1 cellular context compared by ENCODE assay signal in the genomic region with DNA sequence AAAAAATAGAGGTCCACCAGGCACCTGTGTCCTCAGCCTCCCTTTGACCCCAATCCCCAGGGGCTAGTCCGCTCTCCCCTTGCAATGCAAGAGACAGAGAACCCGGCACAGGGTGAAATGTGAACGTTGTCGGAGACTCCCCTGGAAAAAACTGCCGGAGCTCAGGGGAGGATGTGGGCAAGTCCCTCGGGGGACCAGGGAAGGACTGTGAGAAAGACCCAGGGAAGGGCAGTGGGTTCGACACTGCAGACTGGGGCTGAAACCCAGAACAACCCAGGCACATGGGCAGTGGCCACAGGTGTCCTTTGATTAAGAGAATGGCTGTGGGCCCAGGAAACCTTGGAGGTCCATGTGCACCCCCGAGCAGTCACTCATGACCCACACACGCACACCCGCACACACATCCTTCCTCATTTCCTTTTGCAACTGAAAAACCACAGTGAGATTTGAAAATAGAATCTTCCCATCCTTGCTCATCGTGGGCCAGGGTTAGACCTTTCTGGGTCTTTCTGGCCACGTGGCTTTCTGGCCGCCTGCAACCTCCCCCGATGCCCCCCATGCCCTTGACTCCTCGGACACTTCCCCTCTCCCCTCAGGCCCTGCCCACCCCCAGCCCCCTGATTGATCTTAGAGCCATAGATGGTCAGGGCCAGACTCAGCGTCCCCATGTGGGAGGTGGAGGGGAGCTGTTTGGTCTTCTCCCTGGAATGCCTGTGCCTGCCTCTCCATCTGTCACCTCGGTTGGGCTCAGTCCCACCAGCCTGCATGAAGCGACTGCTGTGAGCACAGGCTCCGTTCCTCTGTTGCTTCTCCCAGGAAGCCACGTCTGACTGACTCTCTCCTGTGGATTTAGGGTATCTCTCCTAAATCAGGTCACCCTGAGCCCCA.
A peak's percentile ranks its signal among the peaks of the same experiment; 100 is the strongest.
TF ChIP-seq lines count a peak whose summit lies in the region.

No MANE protein-coding gene starts in this region.

TF ChIP-seq in GM12878, 131 proteins besides CTCF, POLR2A, EP300 and RAD21 (continued from another document and continues in another):
- TF ChIP-seq, protein P1, sequence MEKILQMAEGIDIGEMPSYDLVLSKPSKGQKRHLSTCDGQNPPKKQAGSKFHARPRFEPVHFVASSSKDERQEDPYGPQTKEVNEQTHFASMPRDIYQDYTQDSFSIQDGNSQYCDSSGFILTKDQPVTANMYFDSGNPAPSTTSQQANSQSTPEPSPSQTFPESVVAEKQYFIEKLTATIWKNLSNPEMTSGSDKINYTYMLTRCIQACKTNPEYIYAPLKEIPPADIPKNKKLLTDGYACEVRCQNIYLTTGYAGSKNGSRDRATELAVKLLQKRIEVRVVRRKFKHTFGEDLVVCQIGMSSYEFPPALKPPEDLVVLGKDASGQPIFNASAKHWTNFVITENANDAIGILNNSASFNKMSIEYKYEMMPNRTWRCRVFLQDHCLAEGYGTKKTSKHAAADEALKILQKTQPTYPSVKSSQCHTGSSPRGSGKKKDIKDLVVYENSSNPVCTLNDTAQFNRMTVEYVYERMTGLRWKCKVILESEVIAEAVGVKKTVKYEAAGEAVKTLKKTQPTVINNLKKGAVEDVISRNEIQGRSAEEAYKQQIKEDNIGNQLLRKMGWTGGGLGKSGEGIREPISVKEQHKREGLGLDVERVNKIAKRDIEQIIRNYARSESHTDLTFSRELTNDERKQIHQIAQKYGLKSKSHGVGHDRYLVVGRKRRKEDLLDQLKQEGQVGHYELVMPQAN (conservative IDR thresholded peaks at IDR 0.05), result no peak
- TF ChIP-seq RCOR1 (conservative IDR thresholded peaks at IDR 0.05; ENCODE audit: low read depth, low read length), result no peak
- no peak for TF ChIP-seq CHD2 (IDR thresholded peaks at IDR 0.05; ENCODE audit: borderline replicate concordance, low read depth, low read length)
- no peak for TF ChIP-seq BRCA1 (IDR thresholded peaks at IDR 0.05; ENCODE audit: low read depth, low read length)
- TF ChIP-seq, protein P2, sequence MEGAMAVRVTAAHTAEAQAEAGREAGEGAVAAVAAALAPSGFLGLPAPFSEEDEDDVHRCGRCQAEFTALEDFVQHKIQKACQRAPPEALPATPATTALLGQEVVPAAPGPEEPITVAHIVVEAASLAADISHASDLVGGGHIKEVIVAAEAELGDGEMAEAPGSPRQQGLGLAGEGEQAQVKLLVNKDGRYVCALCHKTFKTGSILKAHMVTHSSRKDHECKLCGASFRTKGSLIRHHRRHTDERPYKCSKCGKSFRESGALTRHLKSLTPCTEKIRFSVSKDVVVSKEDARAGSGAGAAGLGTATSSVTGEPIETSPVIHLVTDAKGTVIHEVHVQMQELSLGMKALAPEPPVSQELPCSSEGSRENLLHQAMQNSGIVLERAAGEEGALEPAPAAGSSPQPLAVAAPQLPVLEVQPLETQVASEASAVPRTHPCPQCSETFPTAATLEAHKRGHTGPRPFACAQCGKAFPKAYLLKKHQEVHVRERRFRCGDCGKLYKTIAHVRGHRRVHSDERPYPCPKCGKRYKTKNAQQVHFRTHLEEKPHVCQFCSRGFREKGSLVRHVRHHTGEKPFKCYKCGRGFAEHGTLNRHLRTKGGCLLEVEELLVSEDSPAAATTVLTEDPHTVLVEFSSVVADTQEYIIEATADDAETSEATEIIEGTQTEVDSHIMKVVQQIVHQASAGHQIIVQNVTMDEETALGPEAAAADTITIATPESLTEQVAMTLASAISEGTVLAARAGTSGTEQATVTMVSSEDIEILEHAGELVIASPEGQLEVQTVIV (IDR thresholded peaks at IDR 0.05; ENCODE audit: borderline replicate concordance, partially characterized antibody), result no peak
- peak in 1 of 2 experiments; percentile 79; a peak in 2 of 4 replicates for TF ChIP-seq ETV6 (conservative IDR thresholded peaks at IDR 0.05 in 1 of 2, IDR thresholded peaks at IDR 0.05 in 1 of 2; ENCODE audit: borderline replicate concordance in 1 of 2, low read depth in 1 of 2)
- TF ChIP-seq NR2F1 (conservative IDR thresholded peaks at IDR 0.05), result peak; percentile 87
- TF ChIP-seq, protein P3, sequence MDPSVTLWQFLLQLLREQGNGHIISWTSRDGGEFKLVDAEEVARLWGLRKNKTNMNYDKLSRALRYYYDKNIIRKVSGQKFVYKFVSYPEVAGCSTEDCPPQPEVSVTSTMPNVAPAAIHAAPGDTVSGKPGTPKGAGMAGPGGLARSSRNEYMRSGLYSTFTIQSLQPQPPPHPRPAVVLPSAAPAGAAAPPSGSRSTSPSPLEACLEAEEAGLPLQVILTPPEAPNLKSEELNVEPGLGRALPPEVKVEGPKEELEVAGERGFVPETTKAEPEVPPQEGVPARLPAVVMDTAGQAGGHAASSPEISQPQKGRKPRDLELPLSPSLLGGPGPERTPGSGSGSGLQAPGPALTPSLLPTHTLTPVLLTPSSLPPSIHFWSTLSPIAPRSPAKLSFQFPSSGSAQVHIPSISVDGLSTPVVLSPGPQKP (IDR thresholded peaks at IDR 0.05; ENCODE audit: low read depth, low read length), result no peak
- TF ChIP-seq, protein P4, sequence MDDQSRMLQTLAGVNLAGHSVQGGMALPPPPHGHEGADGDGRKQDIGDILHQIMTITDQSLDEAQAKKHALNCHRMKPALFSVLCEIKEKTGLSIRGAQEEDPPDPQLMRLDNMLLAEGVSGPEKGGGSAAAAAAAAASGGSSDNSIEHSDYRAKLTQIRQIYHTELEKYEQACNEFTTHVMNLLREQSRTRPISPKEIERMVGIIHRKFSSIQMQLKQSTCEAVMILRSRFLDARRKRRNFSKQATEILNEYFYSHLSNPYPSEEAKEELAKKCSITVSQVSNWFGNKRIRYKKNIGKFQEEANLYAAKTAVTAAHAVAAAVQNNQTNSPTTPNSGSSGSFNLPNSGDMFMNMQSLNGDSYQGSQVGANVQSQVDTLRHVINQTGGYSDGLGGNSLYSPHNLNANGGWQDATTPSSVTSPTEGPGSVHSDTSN (IDR thresholded peaks at IDR 0.05; ENCODE audit: insufficient replicate concordance, low read depth, low read length), result peak; percentile 68
- no peak for TF ChIP-seq NRF1 (conservative IDR thresholded peaks at IDR 0.05; ENCODE audit: low read depth, low read length)
- no peak for TF ChIP-seq HDAC2 (IDR thresholded peaks at IDR 0.05)
- TF ChIP-seq KLF5 (IDR thresholded peaks at IDR 0.05; ENCODE audit: partially characterized antibody), result peak; percentile 26
- TF ChIP-seq CEBPB (IDR thresholded peaks at IDR 0.05; ENCODE audit: borderline replicate concordance in 1 of 2, low read depth in 2 of 2, low read length in 2 of 2), result no peak
- peak; percentile 83; the same call in 1 of the 2 replicates for TF ChIP-seq POLR2AphosphoS5 (IDR thresholded peaks at IDR 0.05; ENCODE audit: low read length)
- no peak for TF ChIP-seq ZNF24 (IDR thresholded peaks at IDR 0.05)
- no peak for TF ChIP-seq FOXM1 (IDR thresholded peaks at IDR 0.05; ENCODE audit: low read depth, low read length)
- TF ChIP-seq RFX5 (IDR thresholded peaks at IDR 0.05; ENCODE audit: low read depth, low read length), result no peak
- TF ChIP-seq, protein P5, sequence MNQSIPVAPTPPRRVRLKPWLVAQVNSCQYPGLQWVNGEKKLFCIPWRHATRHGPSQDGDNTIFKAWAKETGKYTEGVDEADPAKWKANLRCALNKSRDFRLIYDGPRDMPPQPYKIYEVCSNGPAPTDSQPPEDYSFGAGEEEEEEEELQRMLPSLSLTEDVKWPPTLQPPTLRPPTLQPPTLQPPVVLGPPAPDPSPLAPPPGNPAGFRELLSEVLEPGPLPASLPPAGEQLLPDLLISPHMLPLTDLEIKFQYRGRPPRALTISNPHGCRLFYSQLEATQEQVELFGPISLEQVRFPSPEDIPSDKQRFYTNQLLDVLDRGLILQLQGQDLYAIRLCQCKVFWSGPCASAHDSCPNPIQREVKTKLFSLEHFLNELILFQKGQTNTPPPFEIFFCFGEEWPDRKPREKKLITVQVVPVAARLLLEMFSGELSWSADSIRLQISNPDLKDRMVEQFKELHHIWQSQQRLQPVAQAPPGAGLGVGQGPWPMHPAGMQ (IDR thresholded peaks at IDR 0.05; ENCODE audit: borderline replicate concordance), result no peak
- no peak for TF ChIP-seq EGR1 (IDR thresholded peaks at IDR 0.05; ENCODE audit: borderline replicate concordance in 1 of 2, low read depth in 2 of 2, low read length in 2 of 2)
- no peak for TF ChIP-seq MTA3 (IDR thresholded peaks at IDR 0.05; ENCODE audit: borderline replicate concordance, low read length)
- TF ChIP-seq PAX5 (IDR thresholded peaks at IDR 0.05; ENCODE audit: borderline replicate concordance, low read depth, low read length), result peak; percentile 88
- TF ChIP-seq, protein P6, sequence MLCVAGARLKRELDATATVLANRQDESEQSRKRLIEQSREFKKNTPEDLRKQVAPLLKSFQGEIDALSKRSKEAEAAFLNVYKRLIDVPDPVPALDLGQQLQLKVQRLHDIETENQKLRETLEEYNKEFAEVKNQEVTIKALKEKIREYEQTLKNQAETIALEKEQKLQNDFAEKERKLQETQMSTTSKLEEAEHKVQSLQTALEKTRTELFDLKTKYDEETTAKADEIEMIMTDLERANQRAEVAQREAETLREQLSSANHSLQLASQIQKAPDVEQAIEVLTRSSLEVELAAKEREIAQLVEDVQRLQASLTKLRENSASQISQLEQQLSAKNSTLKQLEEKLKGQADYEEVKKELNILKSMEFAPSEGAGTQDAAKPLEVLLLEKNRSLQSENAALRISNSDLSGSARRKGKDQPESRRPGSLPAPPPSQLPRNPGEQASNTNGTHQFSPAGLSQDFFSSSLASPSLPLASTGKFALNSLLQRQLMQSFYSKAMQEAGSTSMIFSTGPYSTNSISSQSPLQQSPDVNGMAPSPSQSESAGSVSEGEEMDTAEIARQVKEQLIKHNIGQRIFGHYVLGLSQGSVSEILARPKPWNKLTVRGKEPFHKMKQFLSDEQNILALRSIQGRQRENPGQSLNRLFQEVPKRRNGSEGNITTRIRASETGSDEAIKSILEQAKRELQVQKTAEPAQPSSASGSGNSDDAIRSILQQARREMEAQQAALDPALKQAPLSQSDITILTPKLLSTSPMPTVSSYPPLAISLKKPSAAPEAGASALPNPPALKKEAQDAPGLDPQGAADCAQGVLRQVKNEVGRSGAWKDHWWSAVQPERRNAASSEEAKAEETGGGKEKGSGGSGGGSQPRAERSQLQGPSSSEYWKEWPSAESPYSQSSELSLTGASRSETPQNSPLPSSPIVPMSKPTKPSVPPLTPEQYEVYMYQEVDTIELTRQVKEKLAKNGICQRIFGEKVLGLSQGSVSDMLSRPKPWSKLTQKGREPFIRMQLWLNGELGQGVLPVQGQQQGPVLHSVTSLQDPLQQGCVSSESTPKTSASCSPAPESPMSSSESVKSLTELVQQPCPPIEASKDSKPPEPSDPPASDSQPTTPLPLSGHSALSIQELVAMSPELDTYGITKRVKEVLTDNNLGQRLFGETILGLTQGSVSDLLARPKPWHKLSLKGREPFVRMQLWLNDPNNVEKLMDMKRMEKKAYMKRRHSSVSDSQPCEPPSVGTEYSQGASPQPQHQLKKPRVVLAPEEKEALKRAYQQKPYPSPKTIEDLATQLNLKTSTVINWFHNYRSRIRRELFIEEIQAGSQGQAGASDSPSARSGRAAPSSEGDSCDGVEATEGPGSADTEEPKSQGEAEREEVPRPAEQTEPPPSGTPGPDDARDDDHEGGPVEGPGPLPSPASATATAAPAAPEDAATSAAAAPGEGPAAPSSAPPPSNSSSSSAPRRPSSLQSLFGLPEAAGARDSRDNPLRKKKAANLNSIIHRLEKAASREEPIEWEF (IDR thresholded peaks at IDR 0.05; ENCODE audit: insufficient replicate concordance, low read depth, low read length), result peak; percentile 96
- TF ChIP-seq, protein P7, sequence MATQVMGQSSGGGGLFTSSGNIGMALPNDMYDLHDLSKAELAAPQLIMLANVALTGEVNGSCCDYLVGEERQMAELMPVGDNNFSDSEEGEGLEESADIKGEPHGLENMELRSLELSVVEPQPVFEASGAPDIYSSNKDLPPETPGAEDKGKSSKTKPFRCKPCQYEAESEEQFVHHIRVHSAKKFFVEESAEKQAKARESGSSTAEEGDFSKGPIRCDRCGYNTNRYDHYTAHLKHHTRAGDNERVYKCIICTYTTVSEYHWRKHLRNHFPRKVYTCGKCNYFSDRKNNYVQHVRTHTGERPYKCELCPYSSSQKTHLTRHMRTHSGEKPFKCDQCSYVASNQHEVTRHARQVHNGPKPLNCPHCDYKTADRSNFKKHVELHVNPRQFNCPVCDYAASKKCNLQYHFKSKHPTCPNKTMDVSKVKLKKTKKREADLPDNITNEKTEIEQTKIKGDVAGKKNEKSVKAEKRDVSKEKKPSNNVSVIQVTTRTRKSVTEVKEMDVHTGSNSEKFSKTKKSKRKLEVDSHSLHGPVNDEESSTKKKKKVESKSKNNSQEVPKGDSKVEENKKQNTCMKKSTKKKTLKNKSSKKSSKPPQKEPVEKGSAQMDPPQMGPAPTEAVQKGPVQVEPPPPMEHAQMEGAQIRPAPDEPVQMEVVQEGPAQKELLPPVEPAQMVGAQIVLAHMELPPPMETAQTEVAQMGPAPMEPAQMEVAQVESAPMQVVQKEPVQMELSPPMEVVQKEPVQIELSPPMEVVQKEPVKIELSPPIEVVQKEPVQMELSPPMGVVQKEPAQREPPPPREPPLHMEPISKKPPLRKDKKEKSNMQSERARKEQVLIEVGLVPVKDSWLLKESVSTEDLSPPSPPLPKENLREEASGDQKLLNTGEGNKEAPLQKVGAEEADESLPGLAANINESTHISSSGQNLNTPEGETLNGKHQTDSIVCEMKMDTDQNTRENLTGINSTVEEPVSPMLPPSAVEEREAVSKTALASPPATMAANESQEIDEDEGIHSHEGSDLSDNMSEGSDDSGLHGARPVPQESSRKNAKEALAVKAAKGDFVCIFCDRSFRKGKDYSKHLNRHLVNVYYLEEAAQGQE (IDR thresholded peaks at IDR 0.05; ENCODE audit: low read depth, low read length), result no peak
- TF ChIP-seq SUPT20H (IDR thresholded peaks at IDR 0.05; ENCODE audit: borderline replicate concordance, control insufficient read depth, low read depth, low read length), result no peak
- TF ChIP-seq ZBED1 (IDR thresholded peaks at IDR 0.05; ENCODE audit: borderline replicate concordance), result peak; percentile 88; the same call in 1 of the 2 replicates
- TF ChIP-seq KAT2A (conservative IDR thresholded peaks at IDR 0.05; ENCODE audit: control insufficient read depth, low read depth, low read length), result no peak
- TF ChIP-seq, protein P8, sequence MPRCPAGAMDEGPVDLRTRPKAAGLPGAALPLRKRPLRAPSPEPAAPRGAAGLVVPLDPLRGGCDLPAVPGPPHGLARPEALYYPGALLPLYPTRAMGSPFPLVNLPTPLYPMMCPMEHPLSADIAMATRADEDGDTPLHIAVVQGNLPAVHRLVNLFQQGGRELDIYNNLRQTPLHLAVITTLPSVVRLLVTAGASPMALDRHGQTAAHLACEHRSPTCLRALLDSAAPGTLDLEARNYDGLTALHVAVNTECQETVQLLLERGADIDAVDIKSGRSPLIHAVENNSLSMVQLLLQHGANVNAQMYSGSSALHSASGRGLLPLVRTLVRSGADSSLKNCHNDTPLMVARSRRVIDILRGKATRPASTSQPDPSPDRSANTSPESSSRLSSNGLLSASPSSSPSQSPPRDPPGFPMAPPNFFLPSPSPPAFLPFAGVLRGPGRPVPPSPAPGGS (IDR thresholded peaks at IDR 0.05; ENCODE audit: borderline replicate concordance, insufficient read depth, low read depth, low read length, poor library complexity, severe bottlenecking), result peak; percentile 97
- TF ChIP-seq JUNB (IDR thresholded peaks at IDR 0.05), result no peak
- TF ChIP-seq, protein P9, sequence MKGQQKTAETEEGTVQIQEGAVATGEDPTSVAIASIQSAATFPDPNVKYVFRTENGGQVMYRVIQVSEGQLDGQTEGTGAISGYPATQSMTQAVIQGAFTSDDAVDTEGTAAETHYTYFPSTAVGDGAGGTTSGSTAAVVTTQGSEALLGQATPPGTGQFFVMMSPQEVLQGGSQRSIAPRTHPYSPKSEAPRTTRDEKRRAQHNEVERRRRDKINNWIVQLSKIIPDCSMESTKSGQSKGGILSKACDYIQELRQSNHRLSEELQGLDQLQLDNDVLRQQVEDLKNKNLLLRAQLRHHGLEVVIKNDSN (IDR thresholded peaks at IDR 0.05; ENCODE audit: borderline replicate concordance, extremely low read length, insufficient read depth, low read depth, low read length), result peak; percentile 42
